Comparison of ENCODE assay signal across 7 cellular contexts in genomic region chr6:10678456-10678855, GRCh38. TPM values are rescaled to one million over a fixed set of nuclear protein-coding genes. Genes with fewer than 3 reads are reported as not detected.
"Had no signal": no experiment of that assay in that cellular context is flagged by ENCODE, and none has a peak within 500 bp of the region (broad histone marks: within the 10 kb centered on the region; RNA-seq: fewer than 3 reads in every experiment).

No MANE protein-coding gene starts in this region.

- H3K4me3 Mint-ChIP-seq: GM23338, H9, HFFc6 had no signal

- H3K9me3 Mint-ChIP-seq: H9, HFFc6 had no signal

- DNase-seq: H9, HCEC 1CT, HFFc6, IMR-90 had no signal

- ATAC-seq: GM23338, K562 had no signal

- H3K4me3 ChIP-seq: GM23338, K562 had no signal

- H3K27ac Mint-ChIP-seq: GM23338, H9, HFFc6 had no signal

- H3K4me1 Mint-ChIP-seq: GM23338, H9 had no signal

RNA-seq across cellular contexts. Expression of gene C6orf52, which starts 16.0 kb away (rescaled TPM):
- total RNA-seq: GM23338, HFFc6, HT-29, IMR-90 had no signal
